Comparison of ENCODE assay signal across 8 cellular contexts in the genomic region with DNA sequence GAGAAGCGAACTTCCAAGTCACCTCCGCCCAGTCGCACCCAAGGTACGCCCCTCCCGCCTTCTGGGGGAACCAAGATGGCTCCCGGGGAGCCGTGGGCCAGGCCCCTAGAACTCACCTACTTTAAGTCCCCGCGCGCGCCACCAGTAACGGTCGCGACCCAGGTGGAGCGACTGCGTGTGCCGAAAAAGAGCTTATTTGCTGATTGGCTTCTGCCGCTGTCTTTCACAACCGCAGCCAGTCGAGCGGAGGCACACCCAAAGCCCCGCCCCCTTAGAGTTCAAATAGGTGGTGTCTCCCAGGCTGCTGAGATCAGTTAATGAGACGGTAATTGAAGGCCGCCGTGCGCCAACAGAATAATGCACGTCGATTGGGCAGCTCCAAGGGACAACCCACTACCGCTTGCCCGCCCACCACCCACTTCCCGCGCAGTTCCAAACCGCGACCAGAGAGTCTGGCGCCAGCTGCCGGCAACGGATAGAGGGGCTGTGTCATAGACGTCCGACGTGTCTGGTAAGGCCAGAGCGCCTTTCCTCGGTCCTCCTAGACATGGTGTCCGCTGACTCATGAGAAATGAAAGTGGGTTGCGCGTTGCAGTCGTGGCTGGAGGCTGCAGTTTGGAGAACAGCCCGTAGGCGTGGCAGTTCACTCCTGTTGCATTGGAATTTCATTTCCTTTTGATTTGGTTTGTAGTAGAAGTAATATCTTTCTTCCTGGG. TPM values are rescaled to one million over a fixed set of nuclear protein-coding genes. Genes with fewer than 3 reads are reported as not detected.
DNase-seq lines count a peak whose midpoint lies in the region; ATAC-seq and TF ChIP-seq lines count a peak whose summit lies in the region.

A gene with protein sequence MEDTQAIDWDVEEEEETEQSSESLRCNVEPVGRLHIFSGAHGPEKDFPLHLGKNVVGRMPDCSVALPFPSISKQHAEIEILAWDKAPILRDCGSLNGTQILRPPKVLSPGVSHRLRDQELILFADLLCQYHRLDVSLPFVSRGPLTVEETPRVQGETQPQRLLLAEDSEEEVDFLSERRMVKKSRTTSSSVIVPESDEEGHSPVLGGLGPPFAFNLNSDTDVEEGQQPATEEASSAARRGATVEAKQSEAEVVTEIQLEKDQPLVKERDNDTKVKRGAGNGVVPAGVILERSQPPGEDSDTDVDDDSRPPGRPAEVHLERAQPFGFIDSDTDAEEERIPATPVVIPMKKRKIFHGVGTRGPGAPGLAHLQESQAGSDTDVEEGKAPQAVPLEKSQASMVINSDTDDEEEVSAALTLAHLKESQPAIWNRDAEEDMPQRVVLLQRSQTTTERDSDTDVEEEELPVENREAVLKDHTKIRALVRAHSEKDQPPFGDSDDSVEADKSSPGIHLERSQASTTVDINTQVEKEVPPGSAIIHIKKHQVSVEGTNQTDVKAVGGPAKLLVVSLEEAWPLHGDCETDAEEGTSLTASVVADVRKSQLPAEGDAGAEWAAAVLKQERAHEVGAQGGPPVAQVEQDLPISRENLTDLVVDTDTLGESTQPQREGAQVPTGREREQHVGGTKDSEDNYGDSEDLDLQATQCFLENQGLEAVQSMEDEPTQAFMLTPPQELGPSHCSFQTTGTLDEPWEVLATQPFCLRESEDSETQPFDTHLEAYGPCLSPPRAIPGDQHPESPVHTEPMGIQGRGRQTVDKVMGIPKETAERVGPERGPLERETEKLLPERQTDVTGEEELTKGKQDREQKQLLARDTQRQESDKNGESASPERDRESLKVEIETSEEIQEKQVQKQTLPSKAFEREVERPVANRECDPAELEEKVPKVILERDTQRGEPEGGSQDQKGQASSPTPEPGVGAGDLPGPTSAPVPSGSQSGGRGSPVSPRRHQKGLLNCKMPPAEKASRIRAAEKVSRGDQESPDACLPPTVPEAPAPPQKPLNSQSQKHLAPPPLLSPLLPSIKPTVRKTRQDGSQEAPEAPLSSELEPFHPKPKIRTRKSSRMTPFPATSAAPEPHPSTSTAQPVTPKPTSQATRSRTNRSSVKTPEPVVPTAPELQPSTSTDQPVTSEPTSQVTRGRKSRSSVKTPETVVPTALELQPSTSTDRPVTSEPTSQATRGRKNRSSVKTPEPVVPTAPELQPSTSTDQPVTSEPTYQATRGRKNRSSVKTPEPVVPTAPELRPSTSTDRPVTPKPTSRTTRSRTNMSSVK (N-terminal part only) (minus strand): TSS at position 153 of the 716 bp plus-strand sequence. CDS start 2,106 bp downstream, outside the sequence.

- H3K27ac Mint-ChIP-seq in CD4-positive, alpha-beta T cell = peak within 1 kb of the TSS; percentile 96
- H3K27ac Mint-ChIP-seq in activated CD4-positive, alpha-beta memory T cell treated with anti-CD3 and anti-CD28 coated beads for 36 hours = peak within 1 kb of the TSS; percentile 99

- H3K9me3 ChIP-seq in CD4-positive, alpha-beta T cell (ENCODE audit: control insufficient read depth, low read length) = no peaks in the 10 kb centered on the region
- H3K9me3 ChIP-seq in liver (ENCODE audit: control insufficient read depth in 4 of 4, low read length in 3 of 4) = no peaks in the 10 kb centered on the region

- CTCF ChIA-PET in CD4-positive, alpha-beta T cell (lab: Charles Lee) = interaction anchor here (0.6 to 20.2 kb wide), 8 partner anchors 8 to 174 kb away, joined by 3 to 526 read pairs (median 4); a partner anchor contains a TSS
- CTCF ChIA-PET in activated CD4-positive, alpha-beta memory T cell treated with anti-CD3 and anti-CD28 coated beads for 36 hours (lab: Charles Lee) = interaction anchor here (0.5 to 24.6 kb wide), 7 partner anchors 10 to 371 kb away, joined by 3 to 628 read pairs (median 3); a partner anchor contains a TSS

- H3K4me3 Mint-ChIP-seq in CD4-positive, alpha-beta T cell = peak within 1 kb of the TSS; percentile 95
- H3K4me3 Mint-ChIP-seq in activated CD4-positive, alpha-beta memory T cell treated with anti-CD3 and anti-CD28 coated beads for 36 hours = peak within 1 kb of the TSS; percentile 92

- peaks cover 4 to 22% (median 18%) of the 10 kb centered on the region in 4 donors for H3K4me1 ChIP-seq in liver (ENCODE audit: control insufficient read depth in 4 of 4, insufficient read depth in 4 of 4, low read length in 3 of 4)

- H3K9me3 Mint-ChIP-seq in CD4-positive, alpha-beta T cell = no peaks in the 10 kb centered on the region
- no peaks in the 10 kb centered on the region for H3K9me3 Mint-ChIP-seq in activated CD4-positive, alpha-beta memory T cell treated with anti-CD3 and anti-CD28 coated beads for 36 hours

- intact Hi-C loops in CD4-positive, alpha-beta T cell (cut with DNase I, micrococcal nuclease) = loop anchor here (1.0 to 5.0 kb wide), 3 partner anchors 30 to 228 kb away; a partner anchor contains a TSS
- intact Hi-C loops in activated CD4-positive, alpha-beta memory T cell treated with anti-CD3 and anti-CD28 coated beads for 36 hours (cut with micrococcal nuclease) = loop anchor here (1.0 to 2.0 kb wide), 5 partner anchors 25 to 160 kb away; a partner anchor contains a TSS

- TF ChIP-seq RAD21 in liver (IDR thresholded peaks at IDR 0.05) = peak; percentile 47 to 68

- H3K27me3 ChIP-seq in CD4-positive, alpha-beta T cell (ENCODE audit: control insufficient read depth, insufficient read depth, low read length) = no peaks in the 10 kb centered on the region
- no peaks in the 10 kb centered on the region for H3K27me3 ChIP-seq in liver (ENCODE audit: control insufficient read depth in 4 of 4, insufficient read depth in 4 of 4, low read length in 3 of 4)

- TF ChIP-seq CTCF in CD4-positive, alpha-beta T cell (IDR thresholded peaks at IDR 0.05) = peak; percentile 45
- peak; percentile 59 for TF ChIP-seq CTCF in liver (IDR thresholded peaks at IDR 0.05; ENCODE audit: low read depth, low read length, missing input control)

- H3K9ac ChIP-seq in liver (ENCODE audit: low read depth in 1 of 2, low read length in 2 of 2) = peak within 1 kb of the TSS; percentile 62 to 68

- H3K4me3 ChIP-seq in liver (ENCODE audit: low read depth in 1 of 3, low read length in 3 of 3) = peak within 1 kb of the TSS; percentile 65 to 75 (median 67)

- H3K36me3 ChIP-seq in liver (ENCODE audit: control insufficient read depth in 4 of 4, insufficient read depth in 3 of 4, low read depth in 1 of 4, low read length in 3 of 4) = peaks cover 2 to 19% (median 18%) of the 10 kb centered on the region in 4 donors

- ATAC-seq in CD4-positive, alpha-beta T cell (ENCODE audit: poor library complexity) = peak; percentile 73
- ATAC-seq in GM19438 (IDR thresholded peaks at IDR 0.05; ENCODE audit: low read depth, unreplicated experiment) (peak; percentile 67), HG03575 (IDR thresholded peaks at IDR 0.05; ENCODE audit: extremely low read depth, insufficient number of reproducible peaks, low FRiP score, unreplicated experiment) (peak; percentile 34)

- H3K36me3 Mint-ChIP-seq in CD4-positive, alpha-beta T cell (ENCODE audit: low read depth) = peaks cover 68% of the 10 kb centered on the region
- peaks cover 62% of the 10 kb centered on the region for H3K36me3 Mint-ChIP-seq in activated CD4-positive, alpha-beta memory T cell treated with anti-CD3 and anti-CD28 coated beads for 36 hours

- peak within 1 kb of the TSS; percentile 86 for H3K27ac ChIP-seq in CD4-positive, alpha-beta T cell (ENCODE audit: low read depth, low read length)
- H3K27ac ChIP-seq in liver (ENCODE audit: low read depth in 1 of 2, low read length in 2 of 2) = peak within 1 kb of the TSS; percentile 78 to 90

- POLR2A ChIA-PET in CD4-positive, alpha-beta T cell (lab: Charles Lee) = interaction anchor here (0.5 to 11.0 kb wide), 30 partner anchors 9 to 1097 kb away, joined by 3 to 381 read pairs (median 4); a partner anchor contains a TSS
- POLR2A ChIA-PET in activated CD4-positive, alpha-beta memory T cell treated with anti-CD3 and anti-CD28 coated beads for 36 hours (lab: Charles Lee) = interaction anchor here (0.5 to 9.7 kb wide), 14 partner anchors 11 to 160 kb away, joined by 3 to 209 read pairs (median 5); a partner anchor contains a TSS

- peaks cover 45% of the 10 kb centered on the region for H3K4me1 Mint-ChIP-seq in CD4-positive, alpha-beta T cell (ENCODE audit: low read depth)
- H3K4me1 Mint-ChIP-seq in activated CD4-positive, alpha-beta memory T cell treated with anti-CD3 and anti-CD28 coated beads for 36 hours (ENCODE audit: low read depth) = peaks cover 40% of the 10 kb centered on the region

- DNase-seq in CD4-positive, alpha-beta T cell = peak; percentile 96 to 99 (median 98)
- DNase-seq in NCI-H82 treated with DMSO at 0.1 percent for 48 hours (lab: John Stamatoyannopoulos, UW; ENCODE audit: unreplicated experiment) (peak; percentile 100), dermis microvascular lymphatic vessel endothelial cell (ENCODE audit: low read depth in 2 of 2) (peak; percentile 99 to 100)
- peak; percentile 100 for DNase-seq in activated CD4-positive, alpha-beta memory T cell treated with anti-CD3 and anti-CD28 coated beads for 36 hours
- DNase-seq in stimulated activated CD4-positive, alpha-beta T cell treated with anti-CD3 and anti-CD28 coated beads, Interleukin-4, amount 100 ng/mL, for 24 hours = peak; percentile 99

- H3K27me3 Mint-ChIP-seq in CD4-positive, alpha-beta T cell = no peaks in the 10 kb centered on the region
- H3K27me3 Mint-ChIP-seq in activated CD4-positive, alpha-beta memory T cell treated with anti-CD3 and anti-CD28 coated beads for 36 hours = no peaks in the 10 kb centered on the region

- WGBS in liver = under 1% methylated on average over 48 of the region's 48 CpGs

RNA-seq across cellular contexts. Expression of the gene that starts here (rescaled TPM):
- total RNA-seq in CD4-positive, alpha-beta T cell = 10 to 100 TPM; 50.5 to 56.8 TPM
- total RNA-seq in activated CD4-positive, alpha-beta memory T cell treated with anti-CD3 and anti-CD28 coated beads for 36 hours = 10 to 100 TPM; 79.5 to 88.7 TPM
- total RNA-seq in dermis microvascular lymphatic vessel endothelial cell (4.9 and 5.7 TPM in 2 replicates), liver (10 to 100 TPM in 1 of 2 donors, 1 to 10 TPM in 1; 9.0 to 15.5 TPM)
- 1 to 10 TPM; 5.9 to 7.7 TPM for polyA plus RNA-seq in liver

Comparison
In these comparisons a context has a peak if more than half of its experiments do, and no peak if none do; other contexts are left out.
1. Peak in every context shown above with its lines: DNase-seq, ATAC-seq, H3K4me3 ChIP-seq and H3K27ac ChIP-seq.